ENCODE assay signal across 22 cellular contexts in the genomic region with DNA sequence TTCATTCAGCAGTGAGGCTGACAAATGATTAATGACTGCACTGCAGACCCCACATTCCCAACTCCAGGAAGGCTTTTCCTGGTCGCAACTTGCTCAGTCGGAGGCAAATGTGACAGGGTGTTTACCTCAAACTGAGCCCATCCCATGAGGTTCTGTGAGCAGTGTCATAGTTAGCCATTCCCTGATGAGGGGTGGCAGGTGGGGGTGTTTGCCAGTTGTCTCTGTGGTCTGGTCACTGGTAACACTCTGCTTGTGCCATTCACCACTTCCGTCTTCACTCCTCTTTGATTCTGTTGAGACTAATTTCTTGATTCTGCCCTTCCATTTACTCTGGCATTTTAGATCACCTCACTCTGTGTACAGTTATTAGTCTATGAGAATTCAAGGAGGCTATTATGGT.
DNase-seq lines count a peak whose midpoint lies in the region; ATAC-seq and TF ChIP-seq lines count a peak whose summit lies in the region.
"Had no signal": no experiment of that assay in that cellular context is flagged by ENCODE, and none has a peak within 500 bp of the region (broad histone marks: within the 10 kb centered on the region; RNA-seq: fewer than 3 reads in every experiment).

No MANE protein-coding gene starts in this region.

- H3K9me3 ChIP-seq in BLaER1 treated with 17β-estradiol and CSF1 and Interleukin-3, amounts not matched to agents 10 nM and 100 nM (replicated peaks in 1 of 11): 0 out of 22 replicates have a peak, but pooled peaks cover 0 to 4% (median 0%) of the 10 kb centered on the region in 11 experiments
- no peaks in the 10 kb centered on the region for H3K9me3 ChIP-seq in Panc1 (ENCODE audit: control insufficient read depth, insufficient read depth, low read depth, low read length)
- H3K9me3 ChIP-seq: BE2C had no signal

- CTCF ChIA-PET in Panc1 (lab: Charles Lee): no interaction called here

- H3K4me2 ChIP-seq in BLaER1 treated with 17β-estradiol and CSF1 and Interleukin-3, amounts not matched to agents 10 nM and 100 nM: peak overlapping the region in 8 of 11 experiments; percentile 20 to 54 (median 34); a peak in 13 of 22 replicates
- H3K4me2 ChIP-seq in GM23338: no peak overlapping the region

- intact Hi-C loops in Panc1 (cut with micrococcal nuclease; ENCODE audit: unreplicated experiment): no loop called here

- BruUV-seq in Panc1 (replicated peaks; lab: Mats Ljungman, UMichigan): no TSS peak

- in situ Hi-C loops in Panc1 (cut with HindIII; ENCODE audit: low pct_unique_long_range_greater_than_20kb, low sequenced_read_pairs): no loop called here

- H3K4me1 ChIP-seq in BLaER1 treated with 17β-estradiol and CSF1 and Interleukin-3, amounts not matched to agents 10 nM and 100 nM: peaks cover 29 to 68% (median 43%) of the 10 kb centered on the region in 10 experiments
- peaks cover 95% of the 10 kb centered on the region for H3K4me1 ChIP-seq in Panc1 (ENCODE audit: control insufficient read depth, insufficient read depth, low read length)
- H3K4me1 ChIP-seq in GM23338 (ENCODE audit: insufficient read depth): peaks cover 44% of the 10 kb centered on the region

- no peak overlapping the region for H3K4me3 Mint-ChIP-seq in GM23338
- H3K4me3 Mint-ChIP-seq: CD14-positive monocyte; CD8-positive, alpha-beta T cell; IgD-negative memory B cell had no signal

- H4K20me1 ChIP-seq in BLaER1 treated with 17β-estradiol and CSF1 and Interleukin-3, amounts not matched to agents 10 nM and 100 nM: no peaks in the 10 kb centered on the region
- H4K20me1 ChIP-seq in GM23338 (replicated peaks; ENCODE audit: insufficient read depth): no peaks in the 10 kb centered on the region

- H3K27ac Mint-ChIP-seq in GM23338: no peak overlapping the region
- H3K27ac Mint-ChIP-seq: CD14-positive monocyte; CD8-positive, alpha-beta T cell; IgD-negative memory B cell had no signal

- ATAC-seq in Panc1 (no peak), GM23338 (no peak), HG03342 (IDR thresholded peaks at IDR 0.05; ENCODE audit: unreplicated experiment) (no peak), GM18873 (IDR thresholded peaks at IDR 0.05; ENCODE audit: low FRiP score, unreplicated experiment) (no peak)
- ATAC-seq: CD8-positive, alpha-beta T cell; GM12878; HCT116; HepG2 had no signal

- no peak overlapping the region for H2AFZ ChIP-seq in GM23338

- H3K27me3 ChIP-seq in BLaER1 treated with 17β-estradiol and CSF1 and Interleukin-3, amounts not matched to agents 10 nM and 100 nM: peaks cover 0 to 4% (median 0%) of the 10 kb centered on the region in 11 experiments; a peak in 1 of 22 replicates
- H3K27me3 ChIP-seq in Panc1 (ENCODE audit: control insufficient read depth, insufficient read depth, low read length): no peaks in the 10 kb centered on the region
- no peaks in the 10 kb centered on the region for H3K27me3 ChIP-seq in GM23338 (ENCODE audit: insufficient read depth)
- H3K27me3 ChIP-seq: BE2C had no signal

- H3K79me2 ChIP-seq in GM23338 (replicated peaks; ENCODE audit: insufficient read depth): peaks cover 58% of the 10 kb centered on the region

- peaks cover 30% of the 10 kb centered on the region for H3K4me1 Mint-ChIP-seq in GM23338
- H3K4me1 Mint-ChIP-seq: IgD-negative memory B cell had no signal

- POLR2A ChIA-PET in Panc1 (lab: Charles Lee): no interaction called here

- H3K36me3 Mint-ChIP-seq in GM23338 (ENCODE audit: low read depth): no peaks in the 10 kb centered on the region
- H3K36me3 Mint-ChIP-seq: CD14-positive monocyte; CD8-positive, alpha-beta T cell had no signal

- H3K27ac ChIP-seq in BLaER1 treated with 17β-estradiol and CSF1 and Interleukin-3, amounts not matched to agents 10 nM and 100 nM: peak overlapping the region in 1 of 11 experiments; percentile 19; a peak in 2 of 22 replicates
- H3K27ac ChIP-seq in Panc1 (ENCODE audit: low read length) (peak overlapping the region; percentile 99), GM23338 (ENCODE audit: low read depth) (no peak overlapping the region)
- H3K27ac ChIP-seq: GM23248 had no signal

- DNase-seq in Panc1 (ENCODE audit: low read depth, low spot score) (no peak), myocyte (ENCODE audit: low read depth) (peak; percentile 95), amygdala (lab: John Stamatoyannopoulos, UW) (no peak), GM23338 (ENCODE audit: low spot score) (no peak)
- DNase-seq: ACHN; BE2C; Calu3; CD8-positive, alpha-beta T cell; DMS53; DND-41; EL; GM23248; H7; KBM-7 had no signal

- H3K9me2 ChIP-seq in GM23338 (ENCODE audit: insufficient read depth): no peaks in the 10 kb centered on the region

- no peak overlapping the region for H3K4me3 ChIP-seq in BLaER1 treated with 17β-estradiol and CSF1 and Interleukin-3, amounts not matched to agents 10 nM and 100 nM
- H3K4me3 ChIP-seq in Panc1 (ENCODE audit: low read depth in 2 of 2, low read length in 2 of 2): no peak overlapping the region
- H3K4me3 ChIP-seq in GM23338: no peak overlapping the region
- H3K4me3 ChIP-seq: GM12878, GM23248 had no signal

- H3K9ac ChIP-seq in BLaER1 treated with 17β-estradiol and CSF1 and Interleukin-3, amounts not matched to agents 10 nM and 100 nM: no peak overlapping the region
- H3K9ac ChIP-seq: GM23248 had no signal

- 0 out of 2 replicates have a peak, but pooled peaks cover 5% of the 10 kb centered on the region for H3F3A ChIP-seq in GM23338 (replicated peaks; ENCODE audit: low read depth)

- H3K27me3 Mint-ChIP-seq in GM23338 (ENCODE audit: insufficient read depth, low read depth, poor library complexity): peaks cover 9% of the 10 kb centered on the region

- no peaks in the 10 kb centered on the region for H3K36me3 ChIP-seq in BLaER1 treated with 17β-estradiol and CSF1 and Interleukin-3, amounts not matched to agents 10 nM and 100 nM
- H3K36me3 ChIP-seq in Panc1 (ENCODE audit: control insufficient read depth, insufficient read depth, low read length) (no peaks in the 10 kb centered on the region), GM23338 (ENCODE audit: insufficient read depth) (no peaks in the 10 kb centered on the region)
- H3K36me3 ChIP-seq: BE2C had no signal

- no peaks in the 10 kb centered on the region for H3K9me3 Mint-ChIP-seq in GM23338
- H3K9me3 Mint-ChIP-seq: CD14-positive monocyte; CD8-positive, alpha-beta T cell; IgD-negative memory B cell had no signal

- TF ChIP-seq CTCF in Panc1 (IDR thresholded peaks at IDR 0.05): no peak
- TF ChIP-seq CTCF in GM23338 (conservative IDR thresholded peaks at IDR 0.05; ENCODE audit: low read depth in 2 of 2): no peak

TF ChIP-seq in GM23338, 12 proteins besides CTCF, POLR2A, EP300 and RAD21 (continues in another document):
- TF ChIP-seq JUNB (IDR thresholded peaks at IDR 0.05; ENCODE audit: unreplicated experiment): no peak
- no peak for TF ChIP-seq REST (IDR thresholded peaks at IDR 0.05; ENCODE audit: unreplicated experiment)
- no peak for TF ChIP-seq CREB1 (CRISPR knock-in tag; IDR thresholded peaks at IDR 0.05; ENCODE audit: low read depth)
